ENCODE assay signal across 8 cellular contexts in genomic region chr12:48957141-48958048, GRCh38. TPM values are rescaled to one million over a fixed set of nuclear protein-coding genes. Genes with fewer than 3 reads are reported as not detected.
DNase-seq lines count a peak whose midpoint lies in the region; ATAC-seq and TF ChIP-seq lines count a peak whose summit lies in the region.

TSS of gene ARF3 (minus strand) at chr12:48957487. CDS start at chr12:48941095, 16,392 bp downstream.

- H3K4me3 ChIP-seq in DND-41 (ENCODE audit: low read depth in 1 of 2, low read length in 2 of 2) = peak within 1 kb of the TSS; percentile 69 to 87
- H3K4me3 ChIP-seq in GM23338 = peak within 1 kb of the TSS; percentile 87
- H3K4me3 ChIP-seq in fibroblast of pulmonary artery (replicated peaks; ENCODE audit: low read depth, low read length) = peak within 1 kb of the TSS; percentile 97

- peak; percentile 97 for DNase-seq in DND-41
- DNase-seq in GM23338 (ENCODE audit: low spot score) = peak; percentile 99
- peak; percentile 92 for DNase-seq in M059J (ENCODE audit: low read depth)
- DNase-seq in SHP77 (lab: John Stamatoyannopoulos, UW) = peak; percentile 96
- DNase-seq in activated effector memory CD4-positive, alpha-beta T cell treated with Interleukin-2 at 50 U/mL for 16 hours = peak; percentile 87
- peak; percentile 91 for DNase-seq in fibroblast of pulmonary artery (ENCODE audit: low read depth)
- peak; percentile 94 for DNase-seq in stimulated activated naive CD8-positive, alpha-beta T cell treated with anti-CD3 and anti-CD28 coated beads, Interleukin-15, Interleukin-2, amounts not matched to agents 100 U/mL and 50 U/mL, for 24 hours

- peak within 1 kb of the TSS; percentile 93 for H3K4me2 ChIP-seq in DND-41 (ENCODE audit: insufficient read depth, low read length)
- H3K4me2 ChIP-seq in GM23338 = peak within 1 kb of the TSS; percentile 88

- peak; percentile 93 for ATAC-seq in DND-41 (ENCODE audit: insufficient read depth, low read depth)
- ATAC-seq in GM23338 = peak; percentile 89
- peak; percentile 97 for ATAC-seq in stimulated activated naive CD8-positive, alpha-beta T cell treated with anti-CD3 and anti-CD28 coated beads, Interleukin-15, Interleukin-2, amounts not matched to agents 100 U/mL and 50 U/mL, for 24 hours

- H3K36me3 Mint-ChIP-seq in GM23338 (ENCODE audit: low read depth) = peaks cover 31% of the 10 kb centered on the region
- H3K36me3 Mint-ChIP-seq in nephron (ENCODE audit: low read depth) = peaks cover 23% of the 10 kb centered on the region

- H3K4me1 ChIP-seq in DND-41 (ENCODE audit: insufficient read depth, low read length) = peaks cover 33% of the 10 kb centered on the region
- peaks cover 15% of the 10 kb centered on the region for H3K4me1 ChIP-seq in GM23338 (ENCODE audit: insufficient read depth)

- H3K27me3 ChIP-seq in DND-41 (ENCODE audit: insufficient read depth, low read length, poor library complexity) (no peaks in the 10 kb centered on the region), GM23338 (ENCODE audit: insufficient read depth) (no peaks in the 10 kb centered on the region)

- H3K4me1 Mint-ChIP-seq in GM23338 = peaks cover 27% of the 10 kb centered on the region
- peaks cover 30% of the 10 kb centered on the region for H3K4me1 Mint-ChIP-seq in nephron

- H3K27me3 Mint-ChIP-seq in GM23338 (ENCODE audit: insufficient read depth, low read depth, poor library complexity) (peaks cover 17% of the 10 kb centered on the region), nephron (ENCODE audit: low read depth) (peaks cover 11% of the 10 kb centered on the region)

- H3K27ac Mint-ChIP-seq in GM23338 (peak within 1 kb of the TSS; percentile 97), nephron (peak within 1 kb of the TSS; percentile 91 to 97 (median 96))

- H3K9me3 Mint-ChIP-seq in GM23338 (no peaks in the 10 kb centered on the region; the same call in 2 of the 3 replicates), nephron (no peaks in the 10 kb centered on the region)

- H3K27ac ChIP-seq in DND-41 (ENCODE audit: low read length) (peak within 1 kb of the TSS; percentile 77), GM23338 (ENCODE audit: low read depth) (peak within 1 kb of the TSS; percentile 92)

- H2AFZ ChIP-seq in DND-41 (ENCODE audit: low read depth, low read length) (peak within 1 kb of the TSS; percentile 86), GM23338 (peak within 1 kb of the TSS; percentile 99)

- no peaks in the 10 kb centered on the region for H3K9me2 ChIP-seq in GM23338 (ENCODE audit: insufficient read depth)

- peak within 1 kb of the TSS; percentile 77 for H3K9ac ChIP-seq in DND-41 (ENCODE audit: low read depth, low read length)

- H3K79me2 ChIP-seq in DND-41 (ENCODE audit: insufficient read depth, low read length) (peaks cover 49% of the 10 kb centered on the region), GM23338 (replicated peaks; ENCODE audit: insufficient read depth) (peaks cover 44% of the 10 kb centered on the region)

- no peak for TF ChIP-seq CTCF in DND-41 (IDR thresholded peaks at IDR 0.05; ENCODE audit: borderline replicate concordance, extremely low read depth, low read length, poor library complexity, severe bottlenecking)
- no peak for TF ChIP-seq CTCF in GM23338 (conservative IDR thresholded peaks at IDR 0.05; ENCODE audit: low read depth in 2 of 2)
- TF ChIP-seq CTCF in fibroblast of pulmonary artery (IDR thresholded peaks at IDR 0.05; ENCODE audit: low read length, missing control alignments) = no peak
- no peak for TF ChIP-seq CTCF in nephron (IDR thresholded peaks at IDR 0.05; ENCODE audit: unreplicated experiment in 3 of 3)

- peaks cover 29% of the 10 kb centered on the region for H3K36me3 ChIP-seq in DND-41 (ENCODE audit: insufficient read depth, low read length)
- H3K36me3 ChIP-seq in GM23338 (ENCODE audit: insufficient read depth) = peaks cover 11% of the 10 kb centered on the region; the same call in 1 of the 2 replicates

- H3K4me3 Mint-ChIP-seq in GM23338 (peak within 1 kb of the TSS; percentile 97), nephron (peak within 1 kb of the TSS; percentile 98)

- 0 out of 2 replicates have a peak, but pooled peaks cover 2% of the 10 kb centered on the region for H3F3A ChIP-seq in GM23338 (replicated peaks; ENCODE audit: low read depth)

- no peaks in the 10 kb centered on the region for H3K9me3 ChIP-seq in DND-41 (ENCODE audit: insufficient read depth, low read length, severe bottlenecking)

- peaks cover 41% of the 10 kb centered on the region; the same call in 1 of the 2 replicates for H4K20me1 ChIP-seq in DND-41 (ENCODE audit: insufficient read depth, low read length)
- peaks cover 35% of the 10 kb centered on the region for H4K20me1 ChIP-seq in GM23338 (replicated peaks; ENCODE audit: insufficient read depth)

TF ChIP-seq in GM23338, 12 proteins besides CTCF, POLR2A, EP300 and RAD21 (continues in another document):
- TF ChIP-seq REST (IDR thresholded peaks at IDR 0.05; ENCODE audit: unreplicated experiment) (no peak), CREB1 (CRISPR knock-in tag; IDR thresholded peaks at IDR 0.05; ENCODE audit: low read depth) (0 out of 2 replicates have a peak, but pooled peaks have one; percentile 28), ETS1 (IDR thresholded peaks at IDR 0.05) (peak; percentile 58), JUNB (IDR thresholded peaks at IDR 0.05; ENCODE audit: unreplicated experiment) (no peak), ZNF114 (CRISPR knock-in tag; IDR thresholded peaks at IDR 0.05) (no peak)

RNA-seq across cellular contexts. Expression of gene ARF3, which starts in this region (rescaled TPM):
- total RNA-seq in GM23338 (2014; rRNA removed; shearing (Covaris generic)) = 125 and 130 TPM in 2 replicates
- polyA plus RNA-seq in GM23338 (2016; fragmentation: Nextera tagmentation; extraction: Ambion mirVana) = 53.9 and 57.0 TPM in 2 replicates
- 80.8 and 81.3 TPM in 2 replicates for total RNA-seq in M059J (2014; rRNA removed; shearing (Covaris generic))

Comparison
In these comparisons a context has a peak if more than half of its experiments do, and no peak if none do; other contexts are left out.
1. Peak in every context shown above with its lines: DNase-seq, ATAC-seq, H3K4me3 ChIP-seq and H3K27ac ChIP-seq.